9 cellular contexts compared by ENCODE assay signal in genomic region chr2:46780801-46781445, GRCh38.
DNase-seq lines count a peak whose midpoint lies in the region; ATAC-seq and TF ChIP-seq lines count a peak whose summit lies in the region.
"Had no signal": no experiment of that assay in that cellular context is flagged by ENCODE, and none has a peak within 500 bp of the region (broad histone marks: within the 10 kb centered on the region; RNA-seq: fewer than 3 reads in every experiment).

No MANE protein-coding gene starts in this region.

- TF ChIP-seq CTCF in mammary epithelial cell (conservative IDR thresholded peaks at IDR 0.05 in 1 of 2, IDR thresholded peaks at IDR 0.05 in 1 of 2; ENCODE audit: extremely low read depth in 1 of 2, insufficient read depth in 1 of 2, low read depth in 1 of 2, low read length in 2 of 2) (peak in 1 of 2 donors; percentile 16), vagina (IDR thresholded peaks at IDR 0.05) (no peak)

- no peaks in the 10 kb centered on the region for H3K27me3 ChIP-seq in mammary epithelial cell (ENCODE audit: insufficient read depth, low read length)
- H3K27me3 ChIP-seq in vagina, result no peaks in the 10 kb centered on the region

- H2AFZ ChIP-seq in mammary epithelial cell (ENCODE audit: low read depth, low read length), result peak overlapping the region; percentile 83

- 31% methylated on average over 14 of the region's 15 CpGs for WGBS in mammary epithelial cell (ENCODE audit: low coverage, missing lambda C conversion rate)

- no peak overlapping the region for H3K9ac ChIP-seq in mammary epithelial cell (ENCODE audit: insufficient read depth, low read length)

- H3K9me3 ChIP-seq in mammary epithelial cell (replicated peaks; ENCODE audit: insufficient read depth, low read length) (no peaks in the 10 kb centered on the region), vagina (no peaks in the 10 kb centered on the region)

- no peak overlapping the region for H3K4me2 ChIP-seq in mammary epithelial cell (ENCODE audit: insufficient read depth, low read depth, low read length)

- DNase-seq in Right ventricle myocardium inferior (ENCODE audit: missing footprints) (peak; percentile 73), cardiac septum (ENCODE audit: low spot score) (no peak), mammary epithelial cell (no peak), islet precursor cell (peak; percentile 79), vagina (ENCODE audit: extremely low spot score in 2 of 2) (no peak), activated T-cell treated with anti-CD3 and anti-CD28 coated beads for 4 hours (no peak)
- DNase-seq in activated CD4-positive, alpha-beta T cell treated with anti-CD3 and anti-CD28 coated beads for 48 hours, result no peak
- DNase-seq: activated CD8-positive, alpha-beta memory T cell treated with anti-CD3 and anti-CD28 coated beads, Interleukin-2, amount 50 U/mL, for 4 hours had no signal

- dilution Hi-C loops in mammary epithelial cell (cut with HindIII; ENCODE audit: low sequenced_read_pairs), result no loop called here

- CTCF ChIA-PET in mammary epithelial cell (lab: Charles Lee; ENCODE audit: low non-redundant PET), result interaction anchor here (0.7 kb wide), 1 partner anchor 121 kb away, joined by 3 read pairs; no protein-coding TSS in a partner anchor

- no peaks in the 10 kb centered on the region for H4K20me1 ChIP-seq in mammary epithelial cell (ENCODE audit: insufficient read depth, low read length)

- BruUV-seq in mammary epithelial cell (replicated peaks; lab: Mats Ljungman, UMichigan), result no TSS peak

- peak; percentile 85 for ATAC-seq in Right ventricle myocardium inferior
- ATAC-seq in GM21515 (IDR thresholded peaks at IDR 0.05; ENCODE audit: unreplicated experiment), result no peak

- intact Hi-C loops in Right ventricle myocardium inferior (cut with DNase I) (loop anchor here (2.0 kb wide), 1 partner anchor 38 kb away; no protein-coding TSS in a partner anchor), cardiac septum (cut with DNase I) (loop anchor here (1.0 kb wide), 1 partner anchor 37 kb away; no protein-coding TSS in a partner anchor), mammary epithelial cell (cut with micrococcal nuclease) (no loop called here), vagina (cut with DNase I) (no loop called here)

- H3K4me3 ChIP-seq in mammary epithelial cell (replicated peaks in 1 of 3; ENCODE audit: insufficient read depth in 1 of 3, low read depth in 2 of 3, low read length in 3 of 3) (no peak overlapping the region), vagina (no peak overlapping the region)

- in situ Hi-C loops in mammary epithelial cell (cut with MboI; ENCODE audit: low sequenced_read_pairs in 2 of 2), result no loop called here

- no peaks in the 10 kb centered on the region for H3K36me3 ChIP-seq in mammary epithelial cell (ENCODE audit: insufficient read depth, low read length)
- H3K36me3 ChIP-seq in vagina, result no peaks in the 10 kb centered on the region

- no peaks in the 10 kb centered on the region for H3K79me2 ChIP-seq in mammary epithelial cell (ENCODE audit: insufficient read depth, low read length)

- H3K4me1 ChIP-seq in mammary epithelial cell (ENCODE audit: insufficient read depth, low read length) (peaks cover 21% of the 10 kb centered on the region), vagina (peaks cover 34% of the 10 kb centered on the region)

- H3K27ac ChIP-seq in mammary epithelial cell (ENCODE audit: insufficient read depth, low read depth, low read length), result no peak overlapping the region
- peak overlapping the region; percentile 76 for H3K27ac ChIP-seq in vagina

- TF ChIP-seq POLR2A in vagina (IDR thresholded peaks at IDR 0.05), result no peak

Comparison
In these comparisons a context has a peak if more than half of its experiments do, and no peak if none do; other contexts are left out.
1. DNase-seq: peak in Right ventricle myocardium inferior (single experiment) and islet precursor cell (single experiment); none in cardiac septum (single experiment), mammary epithelial cell (single experiment), vagina (0 of 2), activated T-cell treated with anti-CD3 and anti-CD28 coated beads for 4 hours (single experiment) and activated CD4-positive, alpha-beta T cell treated with anti-CD3 and anti-CD28 coated beads for 48 hours (single experiment).
2. intact Hi-C loops: an anchor here in Right ventricle myocardium inferior (2.0 kb wide) and cardiac septum (1.0 kb wide); none called in mammary epithelial cell and vagina.